1 cellular context compared by ENCODE assay signal in the genomic region with DNA sequence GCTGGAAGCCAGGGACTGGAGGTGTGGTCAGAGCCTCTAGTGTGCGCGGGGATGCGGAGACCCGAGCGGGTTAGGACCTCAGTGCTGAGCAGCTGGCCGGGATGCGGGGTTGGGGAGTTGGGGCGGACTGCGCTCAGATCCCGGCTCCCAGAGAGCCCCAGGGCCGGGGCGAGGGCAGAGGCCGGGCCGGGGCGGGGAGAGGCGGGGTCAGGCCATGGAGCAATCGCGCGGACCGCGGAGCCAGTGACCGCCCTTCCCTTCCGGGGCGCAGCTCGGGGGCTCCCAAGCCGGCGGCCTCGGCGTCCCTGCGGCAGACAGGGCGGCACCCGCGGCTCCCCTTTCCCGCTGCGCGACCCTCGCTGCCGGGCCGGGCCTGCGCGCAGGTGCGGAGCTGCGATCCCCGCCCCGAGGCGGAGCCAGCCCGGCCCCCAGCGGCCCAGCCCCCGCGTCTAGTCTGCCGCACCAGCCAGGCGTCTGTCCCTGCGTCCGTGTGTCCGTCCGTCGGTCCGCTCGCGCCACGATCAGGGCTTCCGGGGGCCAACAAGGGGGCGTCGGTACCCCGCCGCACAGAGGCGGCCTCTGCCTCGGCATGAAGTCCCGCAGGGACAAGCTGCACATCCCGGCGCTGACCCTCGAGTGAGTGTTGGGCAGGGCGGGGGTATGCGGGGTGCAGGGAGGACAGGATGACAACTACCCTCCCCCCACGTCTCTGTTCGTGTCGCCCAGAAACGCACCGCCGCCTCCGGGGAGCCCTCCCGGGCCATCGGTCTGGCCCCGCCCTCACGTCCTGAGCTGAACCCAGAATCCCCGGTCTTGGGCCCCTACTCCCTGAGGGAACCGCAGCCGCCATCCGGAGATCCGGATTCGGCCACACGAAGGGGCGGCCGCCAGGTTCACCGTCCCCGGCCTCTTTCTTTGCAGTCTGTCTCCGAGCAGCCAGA.
TF ChIP-seq lines count a peak whose summit lies in the region.

No MANE protein-coding gene starts in this region.

TF ChIP-seq in HEK293, 187 proteins besides CTCF, POLR2A, EP300 and RAD21 (continued from another document):
- TF ChIP-seq, protein P1, sequence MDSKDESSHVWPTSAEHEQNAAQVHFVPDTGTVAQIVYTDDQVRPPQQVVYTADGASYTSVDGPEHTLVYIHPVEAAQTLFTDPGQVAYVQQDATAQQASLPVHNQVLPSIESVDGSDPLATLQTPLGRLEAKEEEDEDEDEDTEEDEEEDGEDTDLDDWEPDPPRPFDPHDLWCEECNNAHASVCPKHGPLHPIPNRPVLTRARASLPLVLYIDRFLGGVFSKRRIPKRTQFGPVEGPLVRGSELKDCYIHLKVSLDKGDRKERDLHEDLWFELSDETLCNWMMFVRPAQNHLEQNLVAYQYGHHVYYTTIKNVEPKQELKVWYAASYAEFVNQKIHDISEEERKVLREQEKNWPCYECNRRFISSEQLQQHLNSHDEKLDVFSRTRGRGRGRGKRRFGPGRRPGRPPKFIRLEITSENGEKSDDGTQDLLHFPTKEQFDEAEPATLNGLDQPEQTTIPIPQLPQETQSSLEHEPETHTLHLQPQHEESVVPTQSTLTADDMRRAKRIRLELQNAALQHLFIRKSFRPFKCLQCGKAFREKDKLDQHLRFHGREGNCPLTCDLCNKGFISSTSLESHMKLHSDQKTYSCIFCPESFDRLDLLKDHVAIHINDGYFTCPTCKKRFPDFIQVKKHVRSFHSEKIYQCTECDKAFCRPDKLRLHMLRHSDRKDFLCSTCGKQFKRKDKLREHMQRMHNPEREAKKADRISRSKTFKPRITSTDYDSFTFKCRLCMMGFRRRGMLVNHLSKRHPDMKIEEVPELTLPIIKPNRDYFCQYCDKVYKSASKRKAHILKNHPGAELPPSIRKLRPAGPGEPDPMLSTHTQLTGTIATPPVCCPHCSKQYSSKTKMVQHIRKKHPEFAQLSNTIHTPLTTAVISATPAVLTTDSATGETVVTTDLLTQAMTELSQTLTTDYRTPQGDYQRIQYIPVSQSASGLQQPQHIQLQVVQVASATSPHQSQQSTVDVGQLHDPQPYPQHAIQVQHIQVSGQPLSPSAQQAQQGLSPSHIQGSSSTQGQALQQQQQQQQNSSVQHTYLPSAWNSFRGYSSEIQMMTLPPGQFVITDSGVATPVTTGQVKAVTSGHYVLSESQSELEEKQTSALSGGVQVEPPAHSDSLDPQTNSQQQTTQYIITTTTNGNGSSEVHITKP (tag by site-specific recombination; IDR thresholded peaks at IDR 0.05): peak; percentile 81
- TF ChIP-seq ZNF843 (tag by site-specific recombination; IDR thresholded peaks at IDR 0.05): peak; percentile 20; the same call in 1 of the 2 replicates
- no peak for TF ChIP-seq ZNF670 (tag by site-specific recombination; IDR thresholded peaks at IDR 0.05; ENCODE audit: low read depth)
- TF ChIP-seq KLF10 (tag by site-specific recombination; IDR thresholded peaks at IDR 0.05): peak; percentile 75
- TF ChIP-seq SCRT2 (tag by site-specific recombination; IDR thresholded peaks at IDR 0.05): no peak
- peak; percentile 25; the same call in 1 of the 2 replicates for TF ChIP-seq ZBTB20 (tag by site-specific recombination; IDR thresholded peaks at IDR 0.05)
- no peak for TF ChIP-seq ZFP37 (tag by site-specific recombination; IDR thresholded peaks at IDR 0.05)
- no peak for TF ChIP-seq ZNF610 (tag by site-specific recombination; IDR thresholded peaks at IDR 0.05; ENCODE audit: borderline replicate concordance)
- no peak for TF ChIP-seq ZNF274 (IDR thresholded peaks at IDR 0.05; ENCODE audit: low read length)
- no peak for TF ChIP-seq ZNF274 (tag by site-specific recombination; IDR thresholded peaks at IDR 0.05; ENCODE audit: borderline replicate concordance)
- 0 out of 2 replicates have a peak, but pooled peaks have one; percentile 34 for TF ChIP-seq GLIS2 (tag by site-specific recombination; IDR thresholded peaks at IDR 0.05)
- peak; percentile 47; the same call in 1 of the 2 replicates for TF ChIP-seq KLF7 (tag by site-specific recombination; IDR thresholded peaks at IDR 0.05; ENCODE audit: borderline replicate concordance)
- 0 out of 2 replicates have a peak, but pooled peaks have one; percentile 14 for TF ChIP-seq ZNF596 (tag by site-specific recombination; IDR thresholded peaks at IDR 0.05)
- no peak for TF ChIP-seq ZBTB17 (tag by site-specific recombination; IDR thresholded peaks at IDR 0.05)
- TF ChIP-seq ZNF777 (tag by site-specific recombination; IDR thresholded peaks at IDR 0.05; ENCODE audit: borderline replicate concordance): no peak
- no peak for TF ChIP-seq ZNF658 (tag by site-specific recombination; IDR thresholded peaks at IDR 0.05)
- no peak for TF ChIP-seq MYNN (tag by site-specific recombination; IDR thresholded peaks at IDR 0.05; ENCODE audit: borderline replicate concordance)
TF ChIP-seq in HEK293: peak in this region for 23.
